Comparison of ENCODE assay signal across 10 cellular contexts in genomic region chr3:47096955-47097354, GRCh38.
DNase-seq lines count a peak whose midpoint lies in the region; ATAC-seq and TF ChIP-seq lines count a peak whose summit lies in the region.
"Had no signal": no experiment of that assay in that cellular context is flagged by ENCODE, and none has a peak within 500 bp of the region (broad histone marks: within the 10 kb centered on the region; RNA-seq: fewer than 3 reads in every experiment).

No MANE protein-coding gene starts in this region.

- no peaks in the 10 kb centered on the region for H3K4me1 Mint-ChIP-seq in GM23338

- intact Hi-C loops in lower lobe of right lung (cut with DNase I), result no loop called here

- H3K9me3 Mint-ChIP-seq in GM23338, result no peaks in the 10 kb centered on the region

- H3K27ac Mint-ChIP-seq in GM23338, result 0 out of 2 replicates have a peak overlapping the region, but pooled peaks have one; percentile 7

- H3K27me3 ChIP-seq in GM23338 (ENCODE audit: insufficient read depth) (no peaks in the 10 kb centered on the region), skeletal muscle satellite cell (ENCODE audit: control insufficient read depth, insufficient read depth, low read length) (no peaks in the 10 kb centered on the region), lower lobe of right lung (ENCODE audit: low read depth) (no peaks in the 10 kb centered on the region)
- H3K27me3 ChIP-seq: uterus had no signal

- no peaks in the 10 kb centered on the region for H4K20me1 ChIP-seq in GM23338 (replicated peaks; ENCODE audit: insufficient read depth)

- no peaks in the 10 kb centered on the region for H3F3A ChIP-seq in GM23338 (replicated peaks; ENCODE audit: low read depth)

- H3K4me3 ChIP-seq in GM23338 (no peak overlapping the region), fibroblast of villous mesenchyme (ENCODE audit: low read depth, low read length) (no peak overlapping the region), skeletal muscle satellite cell (ENCODE audit: low read length) (no peak overlapping the region), lower lobe of right lung (no peak overlapping the region)
- H3K4me3 ChIP-seq: uterus had no signal

- H3K36me3 Mint-ChIP-seq in GM23338 (ENCODE audit: low read depth), result peaks cover 34% of the 10 kb centered on the region; the same call in 2 of the 3 replicates

- H3K27me3 Mint-ChIP-seq in GM23338 (ENCODE audit: insufficient read depth, low read depth, poor library complexity), result no peaks in the 10 kb centered on the region

- H3K4me3 Mint-ChIP-seq in GM23338, result no peak overlapping the region

- H3K27ac ChIP-seq in GM23338 (ENCODE audit: low read depth) (peak overlapping the region; percentile 48), lower lobe of right lung (no peak overlapping the region)
- H3K27ac ChIP-seq: uterus had no signal

- H3K4me1 ChIP-seq in GM23338 (ENCODE audit: insufficient read depth), result no peaks in the 10 kb centered on the region
- peaks cover 17% of the 10 kb centered on the region for H3K4me1 ChIP-seq in skeletal muscle satellite cell (ENCODE audit: control insufficient read depth, insufficient read depth, low read length)
- H3K4me1 ChIP-seq in lower lobe of right lung, result no peaks in the 10 kb centered on the region
- H3K4me1 ChIP-seq: uterus had no signal

- H3K9me2 ChIP-seq in GM23338 (ENCODE audit: insufficient read depth), result no peaks in the 10 kb centered on the region

- no peak overlapping the region for H2AFZ ChIP-seq in GM23338

- TF ChIP-seq CTCF in GM23338 (conservative IDR thresholded peaks at IDR 0.05; ENCODE audit: low read depth in 2 of 2) (no peak), fibroblast of villous mesenchyme (IDR thresholded peaks at IDR 0.05; ENCODE audit: insufficient read depth, low read depth, low read length) (no peak), lower lobe of right lung (IDR thresholded peaks at IDR 0.05) (no peak)

- H3K4me2 ChIP-seq in GM23338 (no peak overlapping the region), skeletal muscle satellite cell (ENCODE audit: low read length) (no peak overlapping the region)

- no peaks in the 10 kb centered on the region for H3K79me2 ChIP-seq in GM23338 (replicated peaks; ENCODE audit: insufficient read depth)

- H3K9ac ChIP-seq in skeletal muscle satellite cell (ENCODE audit: low read depth, low read length), result peak overlapping the region; percentile 1

- H3K9me3 ChIP-seq in skeletal muscle satellite cell (replicated peaks; ENCODE audit: low read length) (no peaks in the 10 kb centered on the region), lower lobe of right lung (no peaks in the 10 kb centered on the region)
- H3K9me3 ChIP-seq: uterus had no signal

- ATAC-seq in GM23338 (no peak), SK-N-SH treated with all-trans-retinoic acid at 6 μM for 48 hours (peak; percentile 85), lower lobe of right lung (no peak)
- ATAC-seq: right cardiac atrium had no signal

- DNase-seq in GM23338 (ENCODE audit: low spot score) (no peak), fibroblast of villous mesenchyme (ENCODE audit: low read depth) (peak; percentile 38), lower lobe of right lung (no peak), KG1 (lab: John Stamatoyannopoulos, UW) (no peak)
- no peak for DNase-seq in stimulated activated CD4-positive, alpha-beta T cell treated with anti-CD3 and anti-CD28 coated beads, Interleukin-15, amount 100 ng/mL, for 24 hours
- DNase-seq: NCI-H1930, right cardiac atrium, uterus had no signal

- peaks cover 15% of the 10 kb centered on the region; the same call in 1 of the 2 replicates for H3K36me3 ChIP-seq in GM23338 (ENCODE audit: insufficient read depth)
- peaks cover 44% of the 10 kb centered on the region for H3K36me3 ChIP-seq in skeletal muscle satellite cell (ENCODE audit: insufficient read depth, low read length)
- peaks cover 74% of the 10 kb centered on the region for H3K36me3 ChIP-seq in lower lobe of right lung
- H3K36me3 ChIP-seq: uterus had no signal

TF ChIP-seq in SK-N-SH treated with all-trans-retinoic acid at 6 μM for 48 hours, 23 proteins besides CTCF, POLR2A, EP300 and RAD21:
- TF ChIP-seq CREB5 (CRISPR knock-in tag; IDR thresholded peaks at IDR 0.05; ENCODE audit: low read depth) (0 out of 2 replicates have a peak, but pooled peaks have one; percentile 54), ZFP30 (CRISPR knock-in tag; IDR thresholded peaks at IDR 0.05) (no peak), BACH2 (CRISPR knock-in tag; IDR thresholded peaks at IDR 0.05; ENCODE audit: borderline replicate concordance) (no peak), TCF4 (CRISPR knock-in tag; IDR thresholded peaks at IDR 0.05; ENCODE audit: borderline replicate concordance) (no peak), POU6F1 (CRISPR knock-in tag; IDR thresholded peaks at IDR 0.05; ENCODE audit: borderline replicate concordance, low read depth) (no peak), ZC3H10 (CRISPR knock-in tag; IDR thresholded peaks at IDR 0.05) (no peak), SNAI2 (CRISPR knock-in tag; IDR thresholded peaks at IDR 0.05) (no peak), ISL1 (CRISPR knock-in tag; IDR thresholded peaks at IDR 0.05) (0 out of 2 replicates have a peak, but pooled peaks have one; percentile 22), GLIS3 (CRISPR knock-in tag; IDR thresholded peaks at IDR 0.05) (no peak), TSHZ2 (CRISPR knock-in tag; IDR thresholded peaks at IDR 0.05) (no peak)
